Comparison of ENCODE assay signal across 11 cellular contexts in the genomic region with DNA sequence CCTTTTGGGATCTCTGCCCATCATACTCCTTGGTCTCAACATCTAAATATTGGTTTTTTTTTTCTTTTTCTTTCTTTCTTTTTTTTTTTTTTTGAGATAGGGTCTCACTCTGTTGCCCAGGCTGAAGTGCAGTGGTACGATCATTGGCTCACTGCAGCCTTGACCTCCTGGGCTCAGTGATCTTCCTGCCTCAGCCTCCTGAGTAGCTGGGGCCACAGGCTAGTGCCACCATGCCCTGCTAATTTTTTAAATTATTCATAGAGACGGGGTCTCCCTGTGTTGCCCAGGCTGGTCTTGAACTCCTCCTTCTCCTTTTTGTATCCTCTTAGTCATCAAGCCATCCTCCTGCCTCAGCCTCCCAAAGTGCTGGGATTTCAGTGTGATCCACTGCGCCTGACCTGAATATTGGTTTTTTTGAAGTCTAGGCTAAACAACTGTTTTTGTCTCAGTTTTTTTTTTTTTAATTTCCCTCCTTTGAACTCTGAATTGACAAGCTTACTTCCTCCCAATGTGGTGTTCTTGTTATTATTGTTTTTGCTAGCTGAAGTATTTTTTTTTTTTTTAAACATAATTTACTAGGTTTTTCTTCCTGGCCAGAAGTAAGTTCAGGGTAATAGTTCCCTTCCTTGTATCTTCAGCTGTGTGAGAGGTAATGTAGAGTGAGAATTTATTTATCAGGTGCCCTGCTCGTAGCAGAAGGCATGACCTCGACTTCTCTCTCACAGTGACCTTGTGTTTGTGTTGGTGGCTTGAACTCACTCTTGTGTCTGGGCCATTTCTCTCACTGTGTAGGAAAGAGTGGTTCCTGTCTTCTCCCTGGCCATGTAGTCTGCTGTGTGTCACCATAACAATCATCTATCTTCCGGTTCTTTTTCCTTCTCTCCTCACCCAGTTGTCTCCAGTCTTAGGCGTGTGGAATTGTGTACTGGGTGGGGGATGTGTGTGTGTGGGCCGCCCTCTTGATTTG. TPM values are rescaled to one million over a fixed set of nuclear protein-coding genes. Genes with fewer than 3 reads are reported as not detected.
DNase-seq lines count a peak whose midpoint lies in the region; ATAC-seq and TF ChIP-seq lines count a peak whose summit lies in the region.
"Had no signal": no experiment of that assay in that cellular context is flagged by ENCODE, and none has a peak within 500 bp of the region (broad histone marks: within the 10 kb centered on the region; RNA-seq: fewer than 3 reads in every experiment).

No MANE protein-coding gene starts in this region.

- peaks cover 70% of the 10 kb centered on the region for H3K4me1 ChIP-seq in CD8-positive, alpha-beta memory T cell (ENCODE audit: insufficient read depth, low read length)
- peaks cover 35% of the 10 kb centered on the region for H3K4me1 ChIP-seq in Panc1 (ENCODE audit: control insufficient read depth, insufficient read depth, low read length)
- peaks cover 0 to 89% (median 70%) of the 10 kb centered on the region in 4 donors for H3K4me1 ChIP-seq in sigmoid colon

- no peak for TF ChIP-seq EP300 in sigmoid colon (IDR thresholded peaks at IDR 0.05)

- in situ Hi-C loops in Panc1 (cut with HindIII; ENCODE audit: low pct_unique_long_range_greater_than_20kb, low sequenced_read_pairs): no loop called here

- H3K27ac ChIP-seq in CD8-positive, alpha-beta memory T cell (ENCODE audit: low read depth, low read length): peak overlapping the region; percentile 41
- peak overlapping the region; percentile 12; the same call in 1 of the 2 replicates for H3K27ac ChIP-seq in Panc1 (ENCODE audit: low read length)
- H3K27ac ChIP-seq in sigmoid colon: peak overlapping the region; percentile 40 to 88 (median 82)

- H3K9me3 ChIP-seq in CD8-positive, alpha-beta memory T cell (ENCODE audit: low read length): no peaks in the 10 kb centered on the region
- no peaks in the 10 kb centered on the region for H3K9me3 ChIP-seq in Panc1 (ENCODE audit: control insufficient read depth, insufficient read depth, low read depth, low read length)
- no peaks in the 10 kb centered on the region for H3K9me3 ChIP-seq in sigmoid colon
- H3K9me3 ChIP-seq: prostate gland had no signal

- H3K27me3 Mint-ChIP-seq in CD8-positive, alpha-beta memory T cell: peaks cover 0 to 3% of the 10 kb centered on the region in 2 donors
- H3K27me3 Mint-ChIP-seq in endothelial cell (ENCODE audit: unreplicated experiment): no peaks in the 10 kb centered on the region

- ATAC-seq in Panc1 (no peak), HG02970 (IDR thresholded peaks at IDR 0.05; ENCODE audit: low FRiP score, unreplicated experiment) (no peak)

- TF ChIP-seq POLR2A in sigmoid colon (IDR thresholded peaks at IDR 0.05): no peak

- H3K9me3 Mint-ChIP-seq in CD8-positive, alpha-beta memory T cell: no peaks in the 10 kb centered on the region
- H3K9me3 Mint-ChIP-seq in endothelial cell (ENCODE audit: unreplicated experiment): no peaks in the 10 kb centered on the region

- TF ChIP-seq CTCF in Panc1 (IDR thresholded peaks at IDR 0.05) (no peak), endothelial cell (IDR thresholded peaks at IDR 0.05; ENCODE audit: unreplicated experiment) (no peak), sigmoid colon (IDR thresholded peaks at IDR 0.05) (no peak)

- peaks cover 0 to 1% (median 0%) of the 10 kb centered on the region in 3 donors for H3K36me3 Mint-ChIP-seq in CD8-positive, alpha-beta memory T cell
- no peaks in the 10 kb centered on the region for H3K36me3 Mint-ChIP-seq in endothelial cell (ENCODE audit: low read depth, unreplicated experiment)

- peak overlapping the region; percentile 13 for H3K4me3 ChIP-seq in CD8-positive, alpha-beta memory T cell (ENCODE audit: low read length)
- H3K4me3 ChIP-seq in Panc1 (ENCODE audit: low read depth in 2 of 2, low read length in 2 of 2) (no peak overlapping the region), sigmoid colon (no peak overlapping the region)
- H3K4me3 ChIP-seq: prostate gland had no signal

- no peaks in the 10 kb centered on the region for H3K36me3 ChIP-seq in CD8-positive, alpha-beta memory T cell (ENCODE audit: insufficient read depth, low read length)
- H3K36me3 ChIP-seq in Panc1 (ENCODE audit: control insufficient read depth, insufficient read depth, low read length) (no peaks in the 10 kb centered on the region), sigmoid colon (no peaks in the 10 kb centered on the region)
- H3K36me3 ChIP-seq: prostate gland had no signal

- intact Hi-C loops in Panc1 (cut with micrococcal nuclease; ENCODE audit: unreplicated experiment): no loop called here
- intact Hi-C loops in sigmoid colon (cut with DNase I): loop anchor here (2.0 to 5.0 kb wide), 3 partner anchors 23 to 79 kb away; a partner anchor contains a TSS

- H3K4me1 Mint-ChIP-seq in CD8-positive, alpha-beta memory T cell: peaks cover 80 to 91% (median 89%) of the 10 kb centered on the region in 3 donors
- peaks cover 31% of the 10 kb centered on the region for H3K4me1 Mint-ChIP-seq in endothelial cell (ENCODE audit: unreplicated experiment)

- H3K27me3 ChIP-seq in CD8-positive, alpha-beta memory T cell (ENCODE audit: insufficient read depth, low read length, poor library complexity, severe bottlenecking): no peaks in the 10 kb centered on the region
- no peaks in the 10 kb centered on the region for H3K27me3 ChIP-seq in Panc1 (ENCODE audit: control insufficient read depth, insufficient read depth, low read length)
- H3K27me3 ChIP-seq in sigmoid colon: no peaks in the 10 kb centered on the region

- 73 to 87% methylated on average over 8 of the region's 8 CpGs for WGBS in sigmoid colon, 2 donors

- peak overlapping the region; percentile 57 to 85 (median 78) for H3K4me3 Mint-ChIP-seq in CD8-positive, alpha-beta memory T cell
- no peak overlapping the region for H3K4me3 Mint-ChIP-seq in endothelial cell (ENCODE audit: unreplicated experiment)

- CTCF ChIA-PET in CD8-positive, alpha-beta memory T cell (lab: Charles Lee): interaction anchor here (0.8 to 5.2 kb wide), 13 partner anchors 10 to 202 kb away, joined by 3 to 42 read pairs (median 4); a partner anchor contains a TSS
- CTCF ChIA-PET in Panc1 (lab: Charles Lee): interaction anchor here (0.7 kb wide), 2 partner anchors 56 to 209 kb away, joined by 3 to 7 read pairs; no protein-coding TSS in a partner anchor

- POLR2A ChIA-PET in CD8-positive, alpha-beta memory T cell (lab: Charles Lee): interaction anchor here (0.6 to 1.0 kb wide), 7 partner anchors 19 to 93 kb away, joined by 3 to 7 read pairs (median 4); no protein-coding TSS in a partner anchor
- POLR2A ChIA-PET in Panc1 (lab: Charles Lee): interaction anchor here (0.6 to 0.7 kb wide), 2 partner anchors 24 to 159 kb away, joined by 3 to 4 read pairs; no protein-coding TSS in a partner anchor

- DNase-seq in CD8-positive, alpha-beta memory T cell: peak in 4 of 5 donors; percentile 22 to 75 (median 52)
- DNase-seq in Panc1 (ENCODE audit: low read depth, low spot score) (no peak), endothelial cell (ENCODE audit: low spot score) (no peak), sigmoid colon (peak; percentile 29), DMS 273 (lab: John Stamatoyannopoulos, UW; ENCODE audit: unreplicated experiment) (no peak), SHP77 (lab: John Stamatoyannopoulos, UW) (no peak), NCI-H1417 (lab: John Stamatoyannopoulos, UW) (no peak)
- DNase-seq: activated CD8-positive, alpha-beta memory T cell treated with anti-CD3 and anti-CD28 coated beads, Interleukin-2, amount 50 U/mL, for 48 hours; effector CD4-positive, alpha-beta T cell had no signal

- H3K27ac Mint-ChIP-seq in CD8-positive, alpha-beta memory T cell: peak overlapping the region; percentile 79 to 100 (median 94)
- H3K27ac Mint-ChIP-seq in endothelial cell (ENCODE audit: unreplicated experiment): peak overlapping the region; percentile 62

- no TSS peak for BruUV-seq in Panc1 (replicated peaks; lab: Mats Ljungman, UMichigan)

RNA-seq across cellular contexts. Expression of a gene that starts 31.1 kb away (rescaled TPM):
- 10 to 100 TPM; 78.4 to 79.1 TPM for total RNA-seq in CD8-positive, alpha-beta memory T cell
- 5.0 TPM for polyA plus RNA-seq in CD8-positive, alpha-beta memory T cell
- total RNA-seq in Panc1 (2021; ENCODE audit: unreplicated experiment) (72.4 TPM), endothelial cell (ENCODE audit: unreplicated experiment) (109 TPM), sigmoid colon (10 to 100 TPM; 32.1 to 61.4 (median 40.5) TPM)
- 52.2 TPM for polyA plus RNA-seq in Panc1 (2012; ENCODE audit: insufficient read length)
- polyA plus RNA-seq in sigmoid colon: 10 to 100 TPM; 37.8 to 55.5 (median 39.3) TPM

RNA-seq across cellular contexts. Expression of a gene that starts 54.7 kb away (rescaled TPM):
- not detected for total RNA-seq in CD8-positive, alpha-beta memory T cell
- polyA plus RNA-seq in CD8-positive, alpha-beta memory T cell: not detected
- total RNA-seq in Panc1 (2021; ENCODE audit: unreplicated experiment): not detected
- not detected for polyA plus RNA-seq in Panc1 (2012; ENCODE audit: insufficient read length)
- total RNA-seq in endothelial cell (ENCODE audit: unreplicated experiment): not detected
- total RNA-seq in sigmoid colon: not detected
- polyA plus RNA-seq in sigmoid colon: under 1 TPM in 1 of 3 donors, not detected in 2; 0.10 TPM
- total RNA-seq: prostate gland had no signal

RNA-seq across cellular contexts. Expression of a gene that starts 56.5 kb away (rescaled TPM):
- total RNA-seq in CD8-positive, alpha-beta memory T cell: 1 to 10 TPM; 7.6 TPM
- polyA plus RNA-seq in CD8-positive, alpha-beta memory T cell: 0.33 TPM
- total RNA-seq in Panc1 (2021; ENCODE audit: unreplicated experiment) (not detected), endothelial cell (ENCODE audit: unreplicated experiment) (not detected), sigmoid colon (10 to 100 TPM in 2 of 4 donors, 1 to 10 TPM in 2; 1.7 to 11.1 (median 8.2) TPM)
- not detected for polyA plus RNA-seq in Panc1 (2012; ENCODE audit: insufficient read length)
- polyA plus RNA-seq in sigmoid colon: 10 to 100 TPM in 1 of 3 donors, 1 to 10 TPM in 2; 1.6 to 16.8 (median 2.8) TPM
- total RNA-seq: prostate gland had no signal

Comparison
In these comparisons a context has a peak if more than half of its experiments do, and no peak if none do; other contexts are left out.
1. DNase-seq: peak in CD8-positive, alpha-beta memory T cell (4 of 5) and sigmoid colon (single experiment); none in Panc1 (single experiment), endothelial cell (single experiment), DMS 273 (single experiment), SHP77 (0 of 2) and NCI-H1417 (0 of 3).
2. H3K27ac ChIP-seq: peak in every context shown above with its lines; median percentile 82 in sigmoid colon; 41 in CD8-positive, alpha-beta memory T cell; 12 in Panc1.